ENCODE assay signal across 14 cellular contexts in genomic region chr21:45989355-45990048, GRCh38. TPM values are rescaled to one million over a fixed set of nuclear protein-coding genes. Genes with fewer than 3 reads are reported as not detected.
DNase-seq lines count a peak whose midpoint lies in the region; ATAC-seq, FAIRE-seq and TF ChIP-seq lines count a peak whose summit lies in the region.
"Had no signal": no experiment of that assay in that cellular context is flagged by ENCODE, and none has a peak within 500 bp of the region (broad histone marks: within the 10 kb centered on the region; RNA-seq: fewer than 3 reads in every experiment).

No MANE protein-coding gene starts in this region.

- H3K9ac ChIP-seq in HepG2 (ENCODE audit: insufficient read depth, low read depth, low read length), result no peak overlapping the region

- DNase-seq in right lobe of liver (peak; percentile 13 to 53 (median 41)), HepG2 (ENCODE audit: low spot score) (no peak), esophagus squamous epithelium (lab: John Stamatoyannopoulos, UW) (no peak), pancreas (peak in 5 of 6 donors; percentile 1 to 75 (median 19)), uterus (peak; percentile 17 to 20), OCI-M2 (lab: John Stamatoyannopoulos, UW; ENCODE audit: unreplicated experiment) (no peak), NOMO-1 (lab: John Stamatoyannopoulos, UW; ENCODE audit: unreplicated experiment in 2 of 2) (no peak)
- DNase-seq: activated CD4-positive, CD25-positive, alpha-beta regulatory T cell; Calu3; NCI-H748 treated with DMSO at 0.1 percent for 48 hours; stimulated activated naive CD4-positive, alpha-beta T cell treated with Interleukin-2 at 50 U/mL for 16 hours had no signal

- FAIRE-seq in HepG2 (lab: Jason Lieb, UNC) (no peak), pancreas (lab: Jason Lieb, UNC) (no peak)
- FAIRE-seq: endothelial cell of umbilical vein, G401.6 had no signal

- intact Hi-C loops in right lobe of liver (cut with DNase I), result no loop called here
- intact Hi-C loops in HepG2 (cut with micrococcal nuclease; ENCODE audit: unreplicated experiment), result no loop called here
- intact Hi-C loops in esophagus squamous epithelium (cut with DNase I), result no loop called here
- intact Hi-C loops in pancreas (cut with DNase I), result no loop called here
- intact Hi-C loops in uterus (cut with DNase I; ENCODE audit: low total_unique reads), result no loop called here

- H3K9me3 ChIP-seq in right lobe of liver (no peaks in the 10 kb centered on the region), HepG2 (ENCODE audit: low read length) (no peaks in the 10 kb centered on the region), esophagus squamous epithelium (no peaks in the 10 kb centered on the region), pancreas (no peaks in the 10 kb centered on the region), uterus (no peaks in the 10 kb centered on the region)

- H2AFZ ChIP-seq in HepG2 (ENCODE audit: low read length), result no peak overlapping the region

- H3K4me1 ChIP-seq in right lobe of liver (no peaks in the 10 kb centered on the region), HepG2 (ENCODE audit: insufficient read depth, low read length) (no peaks in the 10 kb centered on the region), esophagus squamous epithelium (peaks cover 0 to 56% (median 17%) of the 10 kb centered on the region in 3 donors), pancreas (no peaks in the 10 kb centered on the region), uterus (no peaks in the 10 kb centered on the region)

- no peaks in the 10 kb centered on the region for H3K36me3 ChIP-seq in right lobe of liver
- H3K36me3 ChIP-seq in HepG2 (replicated peaks in 1 of 2; ENCODE audit: control insufficient read depth in 1 of 2, insufficient read depth in 2 of 2, low read length in 2 of 2), result no peaks in the 10 kb centered on the region
- H3K36me3 ChIP-seq in esophagus squamous epithelium, result peaks cover 0 to 51% (median 12%) of the 10 kb centered on the region in 3 donors
- no peaks in the 10 kb centered on the region for H3K36me3 ChIP-seq in pancreas
- no peaks in the 10 kb centered on the region for H3K36me3 ChIP-seq in uterus

- no TSS peak for BruUV-seq in HepG2 (replicated peaks; lab: Mats Ljungman, UMichigan)

- POLR2A ChIA-PET in HepG2 (lab: Yijun Ruan, JAX), result no interaction called here

- TF ChIP-seq CTCF in right lobe of liver (IDR thresholded peaks at IDR 0.05) (no peak), HepG2 (CRISPR knock-in tag; IDR thresholded peaks at IDR 0.05) (no peak), esophagus squamous epithelium (IDR thresholded peaks at IDR 0.05) (no peak), pancreas (IDR thresholded peaks at IDR 0.05) (no peak), uterus (IDR thresholded peaks at IDR 0.05) (no peak)

- H3K27me3 ChIP-seq in right lobe of liver (no peaks in the 10 kb centered on the region), HepG2 (ENCODE audit: control insufficient read depth in 1 of 2, insufficient read depth in 2 of 2, low read length in 2 of 2) (no peaks in the 10 kb centered on the region; a peak in 1 of 5 replicates), esophagus squamous epithelium (no peaks in the 10 kb centered on the region), pancreas (no peaks in the 10 kb centered on the region), uterus (no peaks in the 10 kb centered on the region)

- WGBS in right lobe of liver (ENCODE audit: insufficient coverage, low coverage, low lambda C conversion rate, missing lambda C conversion rate), result 64% methylated on average over 5 of the region's 32 CpGs
- 69% methylated on average over 12 of the region's 32 CpGs for WGBS in HepG2 (ENCODE audit: low lambda C conversion rate)
- 87% methylated on average over 11 of the region's 32 CpGs; no CpG with 5 or more reads in 1 of the 2 donors for WGBS in esophagus squamous epithelium, 2 donors
- 93 to 94% methylated on average over 24 to 32 of the region's 32 CpGs for WGBS in pancreas, 2 donors

- TF ChIP-seq RAD21 in HepG2 (CRISPR knock-in tag; IDR thresholded peaks at IDR 0.05), result no peak

- CTCF ChIA-PET in HepG2 (lab: Yijun Ruan, JAX; ENCODE audit: low intra/inter-chr PET ratio, low total read pairs), result no interaction called here

- H3K79me2 ChIP-seq in HepG2 (ENCODE audit: insufficient read depth, low read length), result no peaks in the 10 kb centered on the region

- in situ Hi-C loops in HepG2 (cut with HindIII; ENCODE audit: extremely low pct_ligation_motif_present, low pct_unique_long_range_greater_than_20kb), result no loop called here

- no peak for TF ChIP-seq POLR2A in right lobe of liver (IDR thresholded peaks at IDR 0.05)
- no peak for TF ChIP-seq POLR2A in HepG2 (IDR thresholded peaks at IDR 0.05; ENCODE audit: insufficient read depth in 1 of 2, low read depth in 2 of 2, low read length in 2 of 2)
- no peak for TF ChIP-seq POLR2A in esophagus squamous epithelium (IDR thresholded peaks at IDR 0.05)
- no peak for TF ChIP-seq POLR2A in uterus (IDR thresholded peaks at IDR 0.05)

- H3K27ac ChIP-seq in right lobe of liver (no peak overlapping the region), HepG2 (ENCODE audit: extremely low read length, insufficient read depth, low read length) (no peak overlapping the region), esophagus squamous epithelium (peak overlapping the region in 3 of 4 donors; percentile 49 to 79 (median 58)), pancreas (no peak overlapping the region), uterus (peak overlapping the region; percentile 51 to 78)

- H4K20me1 ChIP-seq in HepG2 (ENCODE audit: insufficient read depth, low read length), result no peaks in the 10 kb centered on the region

- no peak overlapping the region for H3K4me2 ChIP-seq in HepG2 (ENCODE audit: low read depth, low read length)

- ATAC-seq in right lobe of liver (no peak), HepG2 (no peak), pancreas (no peak), GM18511 (IDR thresholded peaks at IDR 0.05; ENCODE audit: unreplicated experiment) (no peak)

- TF ChIP-seq EP300 in HepG2 (IDR thresholded peaks at IDR 0.05; ENCODE audit: low read depth in 2 of 2, low read length in 2 of 2) (no peak), HepG2 (CRISPR knock-in tag; IDR thresholded peaks at IDR 0.05; ENCODE audit: borderline replicate concordance) (no peak)

- no peak overlapping the region for H3K4me3 ChIP-seq in right lobe of liver
- no peak overlapping the region for H3K4me3 ChIP-seq in HepG2 (replicated peaks in 1 of 3; ENCODE audit: insufficient read depth in 1 of 3, low read depth in 2 of 3, low read length in 3 of 3)
- H3K4me3 ChIP-seq in esophagus squamous epithelium, result no peak overlapping the region
- no peak overlapping the region for H3K4me3 ChIP-seq in pancreas
- H3K4me3 ChIP-seq in uterus, result no peak overlapping the region

TF ChIP-seq in HepG2, 621 proteins besides CTCF, POLR2A, EP300 and RAD21 (continues in another document):
- TF ChIP-seq ATRX (CRISPR knock-in tag; IDR thresholded peaks at IDR 0.05; ENCODE audit: borderline replicate concordance) (no peak), HOXD1 (CRISPR knock-in tag; IDR thresholded peaks at IDR 0.05) (no peak), NBN (conservative IDR thresholded peaks at IDR 0.05) (no peak), ZNF101 (CRISPR knock-in tag; IDR thresholded peaks at IDR 0.05; ENCODE audit: borderline replicate concordance, low read depth) (no peak), ZNF710 (CRISPR knock-in tag; IDR thresholded peaks at IDR 0.05; ENCODE audit: borderline replicate concordance) (no peak), TOE1 (CRISPR knock-in tag; IDR thresholded peaks at IDR 0.05) (no peak), ZNF768 (CRISPR knock-in tag; IDR thresholded peaks at IDR 0.05) (no peak)

RNA-seq across cellular contexts. Expression of gene COL6A1, which starts 7.9 kb away (rescaled TPM):
- total RNA-seq in right lobe of liver, result 10 to 100 TPM; 28.2 to 79.9 (median 51.1) TPM
- total RNA-seq in HepG2 (2016; rRNA removed; fragmentation: Illumina TruSeq; extraction: Trizol), result 0.46 and 3.1 TPM in 2 replicates
- total RNA-seq in HepG2 (2016; cell fraction: cytosol; rRNA removed; fragmentation: Illumina TruSeq; extraction: Trizol; ENCODE audit: low read depth), result 0.09 and 0.40 TPM in 2 replicates
- total RNA-seq in HepG2 (2016; cell fraction: insoluble cytoplasmic fraction; rRNA removed; fragmentation: Illumina TruSeq; extraction: Trizol), result 0.55 and 4.3 TPM in 2 replicates
- 0.28 and 0.41 TPM in 2 replicates for total RNA-seq in HepG2 (2016; cell fraction: membrane; rRNA removed; fragmentation: Illumina TruSeq; extraction: Trizol)
- 4.1 and 6.4 TPM in 2 replicates for total RNA-seq in HepG2 (2016; cell fraction: nucleus; rRNA removed; fragmentation: Illumina TruSeq; extraction: Trizol)
- polyA plus RNA-seq in HepG2 (2011; rRNA removed), result 4.8 and 9.8 TPM in 2 replicates
- 2.4 TPM in 2 replicates for polyA plus RNA-seq in HepG2 (2011; cell fraction: cytosol; rRNA removed)
- 190 and 201 TPM in 2 replicates for polyA plus RNA-seq in HepG2 (2011; cell fraction: nucleus; rRNA removed)
- polyA plus RNA-seq in HepG2 (2012), result 10.0 and 14.2 TPM in 2 replicates
- 0.17 TPM in 2 replicates for polyA plus RNA-seq in HepG2 (2016; cell fraction: cytosol; fragmentation: Illumina TruSeq; extraction: Trizol; ENCODE audit: low read depth)
- 0.58 and 1.7 TPM in 2 replicates for polyA plus RNA-seq in HepG2 (2016; cell fraction: insoluble cytoplasmic fraction; fragmentation: Illumina TruSeq; extraction: Trizol; ENCODE audit: low read depth)
- polyA plus RNA-seq in HepG2 (2016; cell fraction: membrane; fragmentation: Illumina TruSeq; extraction: Trizol; ENCODE audit: low read depth), result 0.13 and 0.28 TPM in 2 replicates
- 20.5 and 25.0 TPM in 2 replicates for polyA plus RNA-seq in HepG2 (2016; cell fraction: nucleus; fragmentation: Illumina TruSeq; extraction: Trizol; ENCODE audit: insufficient read depth, low read depth)
- polyA minus RNA-seq in HepG2 (2011; rRNA and poly(A)+ RNA removed; ENCODE audit: low replicate concordance), result 0.07 and 11.2 TPM in 2 replicates
- polyA minus RNA-seq in HepG2 (2011; cell fraction: cytosol; rRNA and poly(A)+ RNA removed), result 1.1 and 1.8 TPM in 2 replicates
- 3.9 and 6.7 TPM in 2 replicates for polyA minus RNA-seq in HepG2 (2011; cell fraction: nucleus; rRNA and poly(A)+ RNA removed)
- total RNA-seq in esophagus squamous epithelium, result 100 to 1,000 TPM in 1 of 4 donors, 10 to 100 TPM in 3; 25.0 to 242 (median 54.9) TPM
- 100 to 1,000 TPM in 1 of 6 donors, 10 to 100 TPM in 5; 22.9 to 101 (median 41.9) TPM for total RNA-seq in pancreas
- polyA plus RNA-seq in pancreas, result 100 to 1,000 TPM in 1 of 2 donors, 10 to 100 TPM in 1; 97.4 to 131 TPM
- total RNA-seq in uterus, result 1,000 to 10,000 TPM in 1 of 4 donors, 100 to 1,000 TPM in 3; 621 to 1,160 (median 804) TPM

Comparison
In these comparisons a context has a peak if more than half of its experiments do, and no peak if none do; other contexts are left out.
1. DNase-seq: peak in right lobe of liver (3 of 3), pancreas (5 of 6) and uterus (2 of 2); none in HepG2 (single experiment), esophagus squamous epithelium (single experiment), OCI-M2 (single experiment) and NOMO-1 (0 of 2).
2. H3K27ac ChIP-seq: peak in esophagus squamous epithelium (3 of 4) and uterus (2 of 2); none in right lobe of liver (0 of 3), HepG2 (single experiment) and pancreas (0 of 4).